ENCODE assay signal across 12 cellular contexts in genomic region chr16:84520778-84521770, GRCh38. TPM values are rescaled to one million over a fixed set of nuclear protein-coding genes. Genes with fewer than 3 reads are reported as not detected.
DNase-seq lines count a peak whose midpoint lies in the region; ATAC-seq, FAIRE-seq and TF ChIP-seq lines count a peak whose summit lies in the region.
"Had no signal": no experiment of that assay in that cellular context is flagged by ENCODE, and none has a peak within 500 bp of the region (broad histone marks: within the 10 kb centered on the region; RNA-seq: fewer than 3 reads in every experiment).

No MANE protein-coding gene starts in this region.

- TF ChIP-seq CTCF in HepG2 (CRISPR knock-in tag; IDR thresholded peaks at IDR 0.05): no peak

- POLR2A ChIA-PET in HepG2 (lab: Yijun Ruan, JAX): no interaction called here

- DNase-seq in NCI-H1092 (lab: John Stamatoyannopoulos, UW) (peak; percentile 88), NCI-H510A (lab: John Stamatoyannopoulos, UW) (peak; percentile 100), GM19240 (ENCODE audit: insufficient read length, low spot score) (no peak), NOMO-1 (lab: John Stamatoyannopoulos, UW; ENCODE audit: unreplicated experiment in 2 of 2) (no peak), HepG2 (ENCODE audit: low spot score) (no peak)
- DNase-seq: effector CD8-positive, alpha-beta T cell; heart left ventricle; substantia nigra had no signal

- in situ Hi-C loops in HepG2 (cut with HindIII; ENCODE audit: extremely low pct_ligation_motif_present, low pct_unique_long_range_greater_than_20kb): no loop called here

- H3K27me3 ChIP-seq in BLaER1: no peaks in the 10 kb centered on the region
- H3K27me3 ChIP-seq in HepG2 (ENCODE audit: control insufficient read depth in 1 of 2, insufficient read depth in 2 of 2, low read length in 2 of 2): peaks cover 0 to 12% of the 10 kb centered on the region in 2 experiments; a peak in 3 of 5 replicates
- H3K27me3 ChIP-seq: heart left ventricle, right atrium auricular region had no signal

- TF ChIP-seq EP300 in HepG2 (IDR thresholded peaks at IDR 0.05; ENCODE audit: low read depth in 2 of 2, low read length in 2 of 2) (no peak), HepG2 (CRISPR knock-in tag; IDR thresholded peaks at IDR 0.05; ENCODE audit: borderline replicate concordance) (no peak)

- TF ChIP-seq RAD21 in HepG2 (CRISPR knock-in tag; IDR thresholded peaks at IDR 0.05): no peak

- no peaks in the 10 kb centered on the region for H3K9me3 ChIP-seq in BLaER1
- no peaks in the 10 kb centered on the region for H3K9me3 ChIP-seq in HepG2 (ENCODE audit: low read length)
- H3K9me3 ChIP-seq: heart left ventricle, right atrium auricular region had no signal

- 57% methylated on average over 16 of the region's 19 CpGs for WGBS in HepG2 (ENCODE audit: low lambda C conversion rate)

- H3K4me3 ChIP-seq in BLaER1 (no peak overlapping the region), HepG2 (replicated peaks in 1 of 3; ENCODE audit: insufficient read depth in 1 of 3, low read depth in 2 of 3, low read length in 3 of 3) (no peak overlapping the region)
- H3K4me3 ChIP-seq: heart left ventricle, right atrium auricular region had no signal

- FAIRE-seq in HepG2 (lab: Jason Lieb, UNC): no peak

- H3K36me3 ChIP-seq in BLaER1 (no peaks in the 10 kb centered on the region), HepG2 (replicated peaks in 1 of 2; ENCODE audit: control insufficient read depth in 1 of 2, insufficient read depth in 2 of 2, low read length in 2 of 2) (no peaks in the 10 kb centered on the region)
- H3K36me3 ChIP-seq: heart left ventricle, right atrium auricular region had no signal

- no peak for TF ChIP-seq POLR2A in HepG2 (IDR thresholded peaks at IDR 0.05; ENCODE audit: insufficient read depth in 1 of 2, low read depth in 2 of 2, low read length in 2 of 2)

- CTCF ChIA-PET in HepG2 (lab: Yijun Ruan, JAX; ENCODE audit: low intra/inter-chr PET ratio, low total read pairs): no interaction called here

- H3K4me2 ChIP-seq in BLaER1: peak overlapping the region; percentile 46
- no peak overlapping the region for H3K4me2 ChIP-seq in HepG2 (ENCODE audit: low read depth, low read length)

- peaks cover 74% of the 10 kb centered on the region for H3K4me1 ChIP-seq in BLaER1
- H3K4me1 ChIP-seq in HepG2 (ENCODE audit: insufficient read depth, low read length): peaks cover 7% of the 10 kb centered on the region
- H3K4me1 ChIP-seq: right atrium auricular region had no signal

- no peaks in the 10 kb centered on the region for H3K79me2 ChIP-seq in HepG2 (ENCODE audit: insufficient read depth, low read length)

- H3K9ac ChIP-seq in BLaER1 (no peak overlapping the region), HepG2 (ENCODE audit: insufficient read depth, low read depth, low read length) (no peak overlapping the region)

- no TSS peak for BruUV-seq in HepG2 (replicated peaks; lab: Mats Ljungman, UMichigan)

- H3K27ac ChIP-seq in BLaER1: no peak overlapping the region
- no peak overlapping the region for H3K27ac ChIP-seq in HepG2 (ENCODE audit: extremely low read length, insufficient read depth, low read length)
- H3K27ac ChIP-seq: heart left ventricle, right atrium auricular region had no signal

- H4K20me1 ChIP-seq in BLaER1 (no peaks in the 10 kb centered on the region), HepG2 (ENCODE audit: insufficient read depth, low read length) (no peaks in the 10 kb centered on the region)

- intact Hi-C loops in HepG2 (cut with micrococcal nuclease; ENCODE audit: unreplicated experiment): no loop called here

- ATAC-seq in esophagus mucosa (peak; percentile 24), GM21737 (IDR thresholded peaks at IDR 0.05; ENCODE audit: unreplicated experiment) (no peak), HepG2 (no peak)
- ATAC-seq: heart left ventricle had no signal

- H2AFZ ChIP-seq in HepG2 (ENCODE audit: low read length): no peak overlapping the region

TF ChIP-seq in HepG2, 621 proteins besides CTCF, POLR2A, EP300 and RAD21 (continues in another document):
- TF ChIP-seq NR2F1 (CRISPR knock-in tag; IDR thresholded peaks at IDR 0.05) (no peak), RFX3 (CRISPR knock-in tag; IDR thresholded peaks at IDR 0.05) (no peak), SOX13 (IDR thresholded peaks at IDR 0.05) (no peak), SOX13 (CRISPR knock-in tag; conservative IDR thresholded peaks at IDR 0.05 in 1 of 2, IDR thresholded peaks at IDR 0.05 in 1 of 2) (no peak), NFYB (CRISPR knock-in tag; IDR thresholded peaks at IDR 0.05) (no peak), USF2 (IDR thresholded peaks at IDR 0.05; ENCODE audit: low read depth, low read length) (no peak), USF2 (CRISPR knock-in tag; IDR thresholded peaks at IDR 0.05; ENCODE audit: borderline replicate concordance) (no peak), ZNF703 (CRISPR knock-in tag; IDR thresholded peaks at IDR 0.05; ENCODE audit: borderline replicate concordance) (no peak), ZNF740 (CRISPR knock-in tag; IDR thresholded peaks at IDR 0.05) (no peak), PATZ1 (CRISPR knock-in tag; IDR thresholded peaks at IDR 0.05) (no peak), PBX2 (CRISPR knock-in tag; IDR thresholded peaks at IDR 0.05) (no peak), PAWR (CRISPR knock-in tag; IDR thresholded peaks at IDR 0.05; ENCODE audit: borderline replicate concordance) (no peak), ELF3 (CRISPR knock-in tag; IDR thresholded peaks at IDR 0.05) (no peak)

RNA-seq across cellular contexts. Expression of gene MEAK7, which starts 16.6 kb away (rescaled TPM):
- total RNA-seq in esophagus mucosa (58.3 TPM), HepG2 (2016; rRNA removed; fragmentation: Illumina TruSeq; extraction: Trizol) (14.7 and 17.4 TPM in 2 replicates)
- 1.0 and 1.5 TPM in 2 replicates for total RNA-seq in HepG2 (2016; cell fraction: cytosol; rRNA removed; fragmentation: Illumina TruSeq; extraction: Trizol; ENCODE audit: low read depth)
- total RNA-seq in HepG2 (2016; cell fraction: insoluble cytoplasmic fraction; rRNA removed; fragmentation: Illumina TruSeq; extraction: Trizol): 14.3 and 19.5 TPM in 2 replicates
- total RNA-seq in HepG2 (2016; cell fraction: membrane; rRNA removed; fragmentation: Illumina TruSeq; extraction: Trizol): 3.8 and 4.1 TPM in 2 replicates
- total RNA-seq in HepG2 (2016; cell fraction: nucleus; rRNA removed; fragmentation: Illumina TruSeq; extraction: Trizol): 13.9 and 16.3 TPM in 2 replicates
- polyA plus RNA-seq in HepG2 (2011; rRNA removed): 11.8 and 12.0 TPM in 2 replicates
- polyA plus RNA-seq in HepG2 (2011; cell fraction: cytosol; rRNA removed): 10.9 and 11.8 TPM in 2 replicates
- polyA plus RNA-seq in HepG2 (2011; cell fraction: nucleus; rRNA removed): 13.6 and 14.0 TPM in 2 replicates
- polyA plus RNA-seq in HepG2 (2012): 6.9 and 8.1 TPM in 2 replicates
- polyA plus RNA-seq in HepG2 (2016; cell fraction: cytosol; fragmentation: Illumina TruSeq; extraction: Trizol; ENCODE audit: low read depth): 0.46 and 0.59 TPM in 2 replicates
- polyA plus RNA-seq in HepG2 (2016; cell fraction: insoluble cytoplasmic fraction; fragmentation: Illumina TruSeq; extraction: Trizol; ENCODE audit: low read depth): 10.6 and 11.4 TPM in 2 replicates
- polyA plus RNA-seq in HepG2 (2016; cell fraction: membrane; fragmentation: Illumina TruSeq; extraction: Trizol; ENCODE audit: low read depth): 1.5 and 1.9 TPM in 2 replicates
- polyA plus RNA-seq in HepG2 (2016; cell fraction: nucleus; fragmentation: Illumina TruSeq; extraction: Trizol; ENCODE audit: insufficient read depth, low read depth): 9.0 and 10.6 TPM in 2 replicates
- 20.4 and 30.6 TPM in 2 replicates for polyA minus RNA-seq in HepG2 (2011; rRNA and poly(A)+ RNA removed; ENCODE audit: low replicate concordance)
- polyA minus RNA-seq in HepG2 (2011; cell fraction: cytosol; rRNA and poly(A)+ RNA removed): 7.9 and 10.9 TPM in 2 replicates
- polyA minus RNA-seq in HepG2 (2011; cell fraction: nucleus; rRNA and poly(A)+ RNA removed): 17.6 and 19.1 TPM in 2 replicates

Comparison
In these comparisons a context has a peak if more than half of its experiments do, and no peak if none do; other contexts are left out.
1. DNase-seq: peak in NCI-H1092 (single experiment) and NCI-H510A (single experiment); none in GM19240 (single experiment), NOMO-1 (0 of 2) and HepG2 (single experiment).